In the genomic region with DNA sequence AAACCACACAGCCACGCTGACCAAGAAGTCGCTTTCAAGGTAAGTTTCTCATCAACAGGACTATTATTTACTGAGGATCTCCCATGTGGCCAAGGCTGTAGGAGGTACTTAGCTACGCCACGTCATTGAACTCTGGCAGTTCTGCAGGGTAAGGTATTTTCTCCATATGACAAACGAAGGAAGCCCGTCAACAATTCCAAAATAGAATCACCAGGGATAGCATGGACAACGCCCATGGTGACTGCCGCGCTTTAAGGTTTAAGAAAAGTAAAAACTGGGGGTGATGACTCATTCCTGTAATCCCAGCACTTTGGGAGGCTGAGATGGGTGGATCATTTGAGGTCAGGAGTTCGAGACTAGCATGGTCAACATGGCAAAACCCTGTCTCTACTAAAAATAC, we compare ENCODE assay signal across 14 cellular contexts. TPM values are rescaled to one million over a fixed set of nuclear protein-coding genes. Genes with fewer than 3 reads are reported as not detected.
DNase-seq lines count a peak whose midpoint lies in the region; ATAC-seq and TF ChIP-seq lines count a peak whose summit lies in the region.
"Had no signal": no experiment of that assay in that cellular context is flagged by ENCODE, and none has a peak within 500 bp of the region (broad histone marks: within the 10 kb centered on the region; RNA-seq: fewer than 3 reads in every experiment).

No MANE protein-coding gene starts in this region.

- H4K91ac ChIP-seq in H9 (ENCODE audit: insufficient read length, low read depth, low read length) = peak overlapping the region; percentile 50

- H3K14ac ChIP-seq in H9 (ENCODE audit: insufficient read depth, low read length) = no peak overlapping the region; the same call in 1 of the 2 replicates

- no peak for TF ChIP-seq EP300 in gastroesophageal sphincter (IDR thresholded peaks at IDR 0.05)

- no peak overlapping the region for H2AK5ac ChIP-seq in H9 (ENCODE audit: insufficient read length, low read length)

- H2BK20ac ChIP-seq in H9 (ENCODE audit: low read depth, low read length, poor library complexity, severe bottlenecking) = no peak overlapping the region

- no peak overlapping the region for H3K4me2 ChIP-seq in H9 (ENCODE audit: insufficient read depth, insufficient read length, low read length)

- no peak overlapping the region for H2AFZ ChIP-seq in H9 (ENCODE audit: low read length)

- H3K36me3 Mint-ChIP-seq in H9 (ENCODE audit: insufficient read depth in 1 of 3, low read depth in 3 of 3) = peaks cover 2 to 19% (median 7%) of the 10 kb centered on the region in 3 experiments; a peak in 5 of 7 replicates
- H3K36me3 Mint-ChIP-seq in stimulated activated effector memory CD8-positive, alpha-beta T cell treated with anti-CD3 and anti-CD28 coated beads, Interleukin-12 subunit alpha, Interleukin-12 subunit beta, amount 100 ng/mL, for 72 hours = peaks cover 97% of the 10 kb centered on the region
- H3K36me3 Mint-ChIP-seq in stimulated activated memory B cell treated with anti-CD40 and anti-IgM and Interleukin-4, amounts not matched to agents 10 μg/mL and 1 μg/mL and 100 μg/mL, for 72 hours = peaks cover 27% of the 10 kb centered on the region

- WGBS in H9 (ENCODE audit: extremely low coverage, insufficient read length, low lambda C conversion rate) = no CpG with 5 or more reads among the region's 10 CpGs
- 63 to 88% methylated on average over 4 to 10 of the region's 10 CpGs for WGBS in gastroesophageal sphincter (ENCODE audit: low coverage in 1 of 2), 2 donors

- H3K27ac ChIP-seq in H9 (ENCODE audit: insufficient read length, low read depth, low read length) = no peak overlapping the region
- peak overlapping the region; percentile 60 for H3K27ac ChIP-seq in angular gyrus (ENCODE audit: low read depth, low read length)
- peak overlapping the region in 3 of 4 donors; percentile 78 to 85 (median 84) for H3K27ac ChIP-seq in gastroesophageal sphincter

- no peaks in the 10 kb centered on the region for H3K79me1 ChIP-seq in H9 (ENCODE audit: insufficient read depth, low read depth, low read length, poor library complexity, severe bottlenecking)

- no peak overlapping the region for H3K56ac ChIP-seq in H9 (ENCODE audit: insufficient read length, low read depth, low read length)

- no peak overlapping the region for H4K8ac ChIP-seq in H9 (replicated peaks; ENCODE audit: insufficient read length, low read depth, low read length)

- ATAC-seq in gastroesophageal sphincter = no peak
- no peak for ATAC-seq in stimulated activated effector memory CD8-positive, alpha-beta T cell treated with anti-CD3 and anti-CD28 coated beads, Interleukin-12 subunit alpha, Interleukin-12 subunit beta, amount 100 ng/mL, for 72 hours
- ATAC-seq in GM21528 (IDR thresholded peaks at IDR 0.05; ENCODE audit: low FRiP score, unreplicated experiment) = no peak
- no peak for ATAC-seq in stimulated activated memory B cell treated with anti-CD40 and anti-IgM and Interleukin-4, amounts not matched to agents 10 μg/mL and 1 μg/mL and 100 μg/mL, for 72 hours

- H3K18ac ChIP-seq in H9 (ENCODE audit: insufficient read length, low read depth, low read length) = no peak overlapping the region

- no peak overlapping the region for H3K9ac ChIP-seq in H9 (ENCODE audit: extremely low read depth, insufficient read length, low read length)

- no peak overlapping the region for H3T11ph ChIP-seq in H9 (ENCODE audit: low read length)

- TF ChIP-seq POLR2A in gastroesophageal sphincter (IDR thresholded peaks at IDR 0.05) = no peak

- H3K4me1 ChIP-seq in H9 (ENCODE audit: insufficient read depth, low read length) = peaks cover 8% of the 10 kb centered on the region; the same call in 1 of the 2 replicates
- peaks cover 8 to 78% (median 62%) of the 10 kb centered on the region in 3 donors for H3K4me1 ChIP-seq in gastroesophageal sphincter

- no peak overlapping the region for H3K4me3 Mint-ChIP-seq in H9
- no peak overlapping the region for H3K4me3 Mint-ChIP-seq in stimulated activated effector memory CD8-positive, alpha-beta T cell treated with anti-CD3 and anti-CD28 coated beads, Interleukin-12 subunit alpha, Interleukin-12 subunit beta, amount 100 ng/mL, for 72 hours
- H3K4me3 Mint-ChIP-seq in stimulated activated memory B cell treated with anti-CD40 and anti-IgM and Interleukin-4, amounts not matched to agents 10 μg/mL and 1 μg/mL and 100 μg/mL, for 72 hours = no peak overlapping the region
- H3K4me3 Mint-ChIP-seq: memory B cell had no signal

- DNase-seq in H9 (no peak), NOMO-1 treated with dmso at 0.1 percent for 144 hours (lab: John Stamatoyannopoulos, UW; ENCODE audit: unreplicated experiment) (no peak)
- no peak for DNase-seq in stimulated activated effector memory CD8-positive, alpha-beta T cell treated with anti-CD3 and anti-CD28 coated beads, Interleukin-12 subunit alpha, Interleukin-12 subunit beta, amount 100 ng/mL, for 72 hours (ENCODE audit: low spot score in 2 of 2)
- no peak for DNase-seq in activated CD4-positive, CD25-positive, alpha-beta regulatory T cell (lab: John Stamatoyannopoulos, UW)
- DNase-seq: DMS53; effector CD8-positive, alpha-beta T cell; stimulated activated CD4-positive, alpha-beta T cell treated with anti-CD3 and anti-CD28 coated beads, Interleukin-2, amount 100 ng/mL, for 48 hours had no signal

- peaks cover 2% of the 10 kb centered on the region; the same call in 1 of the 2 replicates for H3K79me2 ChIP-seq in H9 (ENCODE audit: insufficient read depth, low read length)

- H4K20me1 ChIP-seq in H9 (ENCODE audit: control insufficient read depth, insufficient read depth, insufficient read length) = no peaks in the 10 kb centered on the region

- H3K9me3 Mint-ChIP-seq in H9 = no peaks in the 10 kb centered on the region
- no peaks in the 10 kb centered on the region for H3K9me3 Mint-ChIP-seq in stimulated activated effector memory CD8-positive, alpha-beta T cell treated with anti-CD3 and anti-CD28 coated beads, Interleukin-12 subunit alpha, Interleukin-12 subunit beta, amount 100 ng/mL, for 72 hours
- H3K9me3 Mint-ChIP-seq in stimulated activated memory B cell treated with anti-CD40 and anti-IgM and Interleukin-4, amounts not matched to agents 10 μg/mL and 1 μg/mL and 100 μg/mL, for 72 hours = no peaks in the 10 kb centered on the region
- H3K9me3 Mint-ChIP-seq: memory B cell had no signal

- H4K5ac ChIP-seq in H9 (ENCODE audit: insufficient read length, low read depth, low read length) = no peak overlapping the region

- H3K27ac Mint-ChIP-seq in H9 = 0 out of 7 replicates have a peak overlapping the region, but pooled peaks of 1 of the 3 experiments have one; percentile 26
- peak overlapping the region; percentile 38 for H3K27ac Mint-ChIP-seq in stimulated activated effector memory CD8-positive, alpha-beta T cell treated with anti-CD3 and anti-CD28 coated beads, Interleukin-12 subunit alpha, Interleukin-12 subunit beta, amount 100 ng/mL, for 72 hours
- H3K27ac Mint-ChIP-seq in stimulated activated memory B cell treated with anti-CD40 and anti-IgM and Interleukin-4, amounts not matched to agents 10 μg/mL and 1 μg/mL and 100 μg/mL, for 72 hours = no peak overlapping the region
- H3K27ac Mint-ChIP-seq: memory B cell had no signal

- H3K23ac ChIP-seq in H9 (ENCODE audit: insufficient read length, low read depth, low read length) = no peak overlapping the region

- no peak overlapping the region for H3K4me3 ChIP-seq in gastroesophageal sphincter

- peaks cover 0 to 19% of the 10 kb centered on the region in 2 donors for H3K36me3 ChIP-seq in gastroesophageal sphincter

- no peak overlapping the region for H2BK120ac ChIP-seq in H9 (ENCODE audit: low read depth, low read length, poor library complexity, severe bottlenecking)

- H2BK12ac ChIP-seq in H9 (ENCODE audit: insufficient read length, low read depth, low read length) = no peak overlapping the region

- H3K4ac ChIP-seq in H9 (ENCODE audit: low read depth, low read length) = no peak overlapping the region

- no peak overlapping the region for H2BK15ac ChIP-seq in H9 (ENCODE audit: low read depth, low read length)

- H3K9me3 ChIP-seq in H9 (ENCODE audit: control insufficient read depth, low read depth, low read length) = no peaks in the 10 kb centered on the region
- no peaks in the 10 kb centered on the region for H3K9me3 ChIP-seq in gastroesophageal sphincter

- TF ChIP-seq CTCF in H9 (conservative IDR thresholded peaks at IDR 0.05) (no peak), gastroesophageal sphincter (IDR thresholded peaks at IDR 0.05) (no peak)

- H3K27me3 ChIP-seq in H9 (ENCODE audit: insufficient read depth, low read length) = no peaks in the 10 kb centered on the region
- H3K27me3 ChIP-seq in gastroesophageal sphincter = no peaks in the 10 kb centered on the region

- H3K23me2 ChIP-seq in H9 (ENCODE audit: insufficient read length, low read depth, low read length, poor library complexity, severe bottlenecking) = no peaks in the 10 kb centered on the region

- peaks cover 33 to 41% of the 10 kb centered on the region in 2 experiments for H3K4me1 Mint-ChIP-seq in H9
- peaks cover 64% of the 10 kb centered on the region for H3K4me1 Mint-ChIP-seq in stimulated activated effector memory CD8-positive, alpha-beta T cell treated with anti-CD3 and anti-CD28 coated beads, Interleukin-12 subunit alpha, Interleukin-12 subunit beta, amount 100 ng/mL, for 72 hours
- H3K4me1 Mint-ChIP-seq in stimulated activated memory B cell treated with anti-CD40 and anti-IgM and Interleukin-4, amounts not matched to agents 10 μg/mL and 1 μg/mL and 100 μg/mL, for 72 hours = peaks cover 32% of the 10 kb centered on the region

- H2BK5ac ChIP-seq in H9 (ENCODE audit: insufficient read length, low read length) = no peak overlapping the region

- H3K27me3 Mint-ChIP-seq in H9 (ENCODE audit: low read depth) = no peaks in the 10 kb centered on the region
- no peaks in the 10 kb centered on the region for H3K27me3 Mint-ChIP-seq in stimulated activated memory B cell treated with anti-CD40 and anti-IgM and Interleukin-4, amounts not matched to agents 10 μg/mL and 1 μg/mL and 100 μg/mL, for 72 hours
- H3K27me3 Mint-ChIP-seq: memory B cell had no signal

RNA-seq across cellular contexts. Expression of gene SSH1, which starts 28.6 kb away (rescaled TPM):
- 21.8 and 24.0 TPM in 2 replicates for total RNA-seq in H9 (2021)
- 10 to 100 TPM; 16.2 to 35.0 (median 17.2) TPM for total RNA-seq in gastroesophageal sphincter

RNA-seq across cellular contexts. Expression of gene DAO, which starts 51.1 kb away (rescaled TPM):
- total RNA-seq in H9 (2021) = not detected in 2 replicates
- total RNA-seq in gastroesophageal sphincter = 1 to 10 TPM in 1 of 4 donors, not detected in 3; 2.5 TPM
- total RNA-seq: NCI-H460; T-helper 1 cell treated with Interleukin-12 subunit alpha and Interleukin-12 subunit beta and Interleukin-4 antibody, amounts not matched to agents 30 ng/mL and 1 ng/mL, for 36 hours had no signal
